ENCODE assay signal across 27 cellular contexts in the genomic region with DNA sequence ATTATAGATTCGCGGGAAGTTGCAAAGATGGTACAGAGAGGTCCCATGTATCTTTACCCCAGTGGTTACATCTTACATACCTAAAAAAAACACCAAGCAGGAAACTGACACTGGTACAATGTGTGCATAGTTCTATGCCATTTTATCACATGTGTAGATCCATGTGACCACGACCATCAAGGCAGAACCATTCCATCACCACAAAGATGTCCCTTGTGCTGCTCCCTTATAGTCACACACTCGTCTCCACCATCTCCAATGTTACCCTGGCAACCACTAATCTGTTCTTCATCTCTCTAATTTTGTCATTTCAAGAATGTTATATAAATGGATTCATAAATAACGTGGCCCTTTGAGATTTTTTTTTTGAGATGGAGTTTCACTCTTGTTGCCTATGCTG.
"Had no signal": no experiment of that assay in that cellular context is flagged by ENCODE, and none has a peak within 500 bp of the region (broad histone marks: within the 10 kb centered on the region; RNA-seq: fewer than 3 reads in every experiment).

No MANE protein-coding gene starts in this region.

- H3K4me1 ChIP-seq: pancreas, prostate gland, right lobe of liver, sigmoid colon, suprapubic skin, testis, tibial artery, upper lobe of right lung, vagina had no signal

- H3K9me3 ChIP-seq: neutrophil, pancreas, prostate gland, right lobe of liver, sigmoid colon, suprapubic skin, testis, tibial artery, transverse colon, upper lobe of right lung, vagina had no signal

- DNase-seq: naive B cell; naive thymus-derived CD8-positive, alpha-beta T cell; nephron progenitor cell; nucleus accumbens; pancreas; right cardiac atrium; right lobe of liver; sigmoid colon; small intestine; stimulated activated CD4-positive, alpha-beta T cell treated with anti-CD3 and anti-CD28 coated beads, Interleukin-15, amount 100 ng/mL, for 24 hours; stimulated activated CD4-positive, alpha-beta T cell treated with anti-CD3 and anti-CD28 coated beads, Interleukin-2, amount 100 ng/mL, for 24 hours; stimulated activated CD4-positive, alpha-beta T cell treated with anti-CD3 and anti-CD28 coated beads, Interleukin-2, amount 100 ng/mL, for 48 hours; stimulated activated CD4-positive, alpha-beta T cell treated with anti-CD3 and anti-CD28 coated beads, Interleukin-4, amount 100 ng/mL, for 24 hours; stimulated activated naive B cell treated with anti-CD40 and anti-IgM and Interleukin-4, amounts not matched to agents 10 μg/mL and 1 μg/mL and 100 μg/mL, for 72 hours; stimulated activated naive CD4-positive, alpha-beta T cell treated with Interleukin-2 at 50 U/mL for 16 hours; stimulated activated naive CD8-positive, alpha-beta T cell treated with anti-CD3 and anti-CD28 coated beads, Interleukin-15, amount 100 ng/mL, for 72 hours; substantia nigra; testis; tibial artery; transverse colon; upper lobe of right lung had no signal

- ATAC-seq: naive thymus-derived CD8-positive, alpha-beta T cell; natural killer cell treated with Interleukin-12 subunit alpha and Interleukin-12 subunit beta and Interleukin-15 and Interleukin-18, amount 100 ng/mL, for 72 hours; pancreas; right cardiac atrium; right lobe of liver; stimulated activated effector memory CD8-positive, alpha-beta T cell treated with anti-CD3 and anti-CD28 coated beads, Interleukin-12 subunit alpha, Interleukin-12 subunit beta, amount 100 ng/mL, for 72 hours; stimulated activated naive B cell treated with anti-CD40 and anti-IgM and Interleukin-4, amounts not matched to agents 10 μg/mL and 1 μg/mL and 100 μg/mL, for 72 hours; stimulated activated naive CD8-positive, alpha-beta T cell treated with anti-CD3 and anti-CD28 coated beads, Interleukin-15, amount 100 ng/mL, for 72 hours; upper lobe of right lung had no signal

- H3K27ac ChIP-seq: neutrophil, pancreas, prostate gland, right lobe of liver, sigmoid colon, suprapubic skin, testis, tibial artery, transverse colon, upper lobe of right lung, vagina had no signal

- H3K4me3 ChIP-seq: pancreas, prostate gland, right lobe of liver, sigmoid colon, suprapubic skin, testis, tibial artery, transverse colon, upper lobe of right lung, vagina had no signal

- FAIRE-seq: pancreas, small intestine had no signal

- H3K27me3 ChIP-seq: neutrophil, pancreas, right lobe of liver, sigmoid colon, testis, transverse colon, upper lobe of right lung, vagina had no signal

- H3K36me3 ChIP-seq: neutrophil, pancreas, prostate gland, right lobe of liver, sigmoid colon, suprapubic skin, tibial artery, transverse colon, upper lobe of right lung, vagina had no signal
